In genomic region chr14:73851567-73852382, GRCh38 we compare ENCODE assay signal across 8 cellular contexts. TPM values are rescaled to one million over a fixed set of nuclear protein-coding genes. Genes with fewer than 3 reads are reported as not detected.
DNase-seq lines count a peak whose midpoint lies in the region; ATAC-seq, FAIRE-seq and TF ChIP-seq lines count a peak whose summit lies in the region.

PTGR2 (plus strand) TSS chr14:73851831; CDS start chr14:73858863, 7,032 bp downstream.

- H3K4me2 ChIP-seq in BLaER1, result peak within 1 kb of the TSS; percentile 86
- peak within 1 kb of the TSS; percentile 96 for H3K4me2 ChIP-seq in HepG2 (ENCODE audit: low read depth, low read length)

- TSS peak; percentile 89 for BruUV-seq in HepG2 (replicated peaks; lab: Mats Ljungman, UMichigan)

- TF ChIP-seq RAD21 in HepG2 (CRISPR knock-in tag; IDR thresholded peaks at IDR 0.05), result no peak; the same call in 1 of the 2 replicates

- DNase-seq in NCI-H748 treated with DMSO at 0.1 percent for 48 hours (lab: John Stamatoyannopoulos, UW) (peak; percentile 87), dermis blood vessel endothelial cell (peak; percentile 98), HepG2 (ENCODE audit: low spot score) (peak; percentile 97)
- DNase-seq in activated CD4-positive, alpha-beta T cell treated with anti-CD3 and anti-CD28 coated beads, Interleukin-2, amount 50 U/mL, for 4 hours, result peak; percentile 88 to 91
- DNase-seq in stimulated activated CD4-positive, alpha-beta T cell treated with anti-CD3 and anti-CD28 coated beads, Interleukin-2, amount 100 ng/mL, for 48 hours, result peak; percentile 80 to 81

- peak; percentile 88 to 97 for TF ChIP-seq POLR2A in HepG2 (IDR thresholded peaks at IDR 0.05; ENCODE audit: insufficient read depth in 1 of 2, low read depth in 2 of 2, low read length in 2 of 2)

- no peaks in the 10 kb centered on the region for H3K79me2 ChIP-seq in HepG2 (ENCODE audit: insufficient read depth, low read length)

- in situ Hi-C loops in HepG2 (cut with HindIII; ENCODE audit: extremely low pct_ligation_motif_present, low pct_unique_long_range_greater_than_20kb), result no loop called here

- H3K27me3 ChIP-seq in BLaER1 (no peaks in the 10 kb centered on the region; the same call in 1 of the 2 replicates), HepG2 (ENCODE audit: control insufficient read depth in 1 of 2, insufficient read depth in 2 of 2, low read length in 2 of 2) (no peaks in the 10 kb centered on the region)

- peak; percentile 66 for FAIRE-seq in HepG2 (lab: Jason Lieb, UNC)

- no peaks in the 10 kb centered on the region for H3K36me3 ChIP-seq in BLaER1
- H3K36me3 ChIP-seq in HepG2 (replicated peaks in 1 of 2; ENCODE audit: control insufficient read depth in 1 of 2, insufficient read depth in 2 of 2, low read length in 2 of 2), result no peaks in the 10 kb centered on the region; a peak in 1 of 5 replicates

- TF ChIP-seq EP300 in HepG2 (IDR thresholded peaks at IDR 0.05; ENCODE audit: low read depth in 2 of 2, low read length in 2 of 2) (no peak; a peak in 2 of 4 replicates), HepG2 (CRISPR knock-in tag; IDR thresholded peaks at IDR 0.05; ENCODE audit: borderline replicate concordance) (no peak)

- POLR2A ChIA-PET in HepG2 (lab: Yijun Ruan, JAX), result interaction anchor here (0.8 to 6.4 kb wide), 36 partner anchors 9 to 1218 kb away, joined by 3 to 105 read pairs (median 4); partner anchors contain the start of genes ACOT1, ACOT2, ACOT6 and BBOF1

- ATAC-seq in GM19351 (IDR thresholded peaks at IDR 0.05; ENCODE audit: unreplicated experiment), result peak; percentile 90
- peak; percentile 38 for ATAC-seq in HG03558 (IDR thresholded peaks at IDR 0.05; ENCODE audit: extremely low read depth, unreplicated experiment)
- peak; percentile 91 for ATAC-seq in HepG2

- TF ChIP-seq CTCF in HepG2 (CRISPR knock-in tag; IDR thresholded peaks at IDR 0.05), result no peak

- H4K20me1 ChIP-seq in BLaER1 (no peaks in the 10 kb centered on the region), HepG2 (ENCODE audit: insufficient read depth, low read length) (no peaks in the 10 kb centered on the region; the same call in 1 of the 2 replicates)

- H3K9me3 ChIP-seq in BLaER1 (no peaks in the 10 kb centered on the region), HepG2 (ENCODE audit: low read length) (no peaks in the 10 kb centered on the region)

- intact Hi-C loops in HepG2 (cut with micrococcal nuclease; ENCODE audit: unreplicated experiment), result loop anchor here (1.0 to 2.0 kb wide), 2 partner anchors 13 to 35 kb away; partner anchors contain the start of gene ZNF410

- H3K4me3 ChIP-seq in BLaER1 (peak within 1 kb of the TSS; percentile 71), HepG2 (replicated peaks in 1 of 3; ENCODE audit: insufficient read depth in 1 of 3, low read depth in 2 of 3, low read length in 3 of 3) (peak within 1 kb of the TSS; percentile 72 to 75 (median 72))

- 2% methylated on average over 28 of the region's 51 CpGs for WGBS in HepG2 (ENCODE audit: low lambda C conversion rate)

- H3K4me1 ChIP-seq in BLaER1, result peaks cover 16% of the 10 kb centered on the region
- peaks cover 46% of the 10 kb centered on the region for H3K4me1 ChIP-seq in HepG2 (ENCODE audit: insufficient read depth, low read length)

- CTCF ChIA-PET in HepG2 (lab: Yijun Ruan, JAX; ENCODE audit: low intra/inter-chr PET ratio, low total read pairs), result no interaction called here

- H2AFZ ChIP-seq in HepG2 (ENCODE audit: low read length), result peak within 1 kb of the TSS; percentile 48

- H3K9ac ChIP-seq in BLaER1, result peak within 1 kb of the TSS; percentile 84
- peak within 1 kb of the TSS; percentile 98 for H3K9ac ChIP-seq in HepG2 (ENCODE audit: insufficient read depth, low read depth, low read length)

- H3K27ac ChIP-seq in BLaER1 (peak within 1 kb of the TSS; percentile 88), HepG2 (ENCODE audit: extremely low read length, insufficient read depth, low read length) (peak within 1 kb of the TSS; percentile 95)

TF ChIP-seq in HepG2, 621 proteins besides CTCF, POLR2A, EP300 and RAD21 (continues in another document):
- TF ChIP-seq ZNF550 (CRISPR knock-in tag; IDR thresholded peaks at IDR 0.05; ENCODE audit: borderline replicate concordance) (no peak), ZHX1 (CRISPR knock-in tag; IDR thresholded peaks at IDR 0.05; ENCODE audit: low read depth) (no peak), NCOR1 (IDR thresholded peaks at IDR 0.05; ENCODE audit: borderline replicate concordance, low read length) (no peak; the same call in 1 of the 2 replicates), FOXJ3 (CRISPR knock-in tag; IDR thresholded peaks at IDR 0.05; ENCODE audit: borderline replicate concordance) (0 out of 2 replicates have a peak, but pooled peaks have one; percentile 39), FOXP1 (IDR thresholded peaks at IDR 0.05) (no peak), FOXP1 (CRISPR knock-in tag; IDR thresholded peaks at IDR 0.05) (no peak), MTA1 (CRISPR knock-in tag; IDR thresholded peaks at IDR 0.05; ENCODE audit: borderline replicate concordance) (peak; percentile 67; the same call in 1 of the 2 replicates), SNAPC5 (CRISPR knock-in tag; IDR thresholded peaks at IDR 0.05; ENCODE audit: borderline replicate concordance) (no peak), KMT2B (CRISPR knock-in tag; IDR thresholded peaks at IDR 0.05) (peak; percentile 64), ZNF619 (CRISPR knock-in tag; IDR thresholded peaks at IDR 0.05) (no peak), CREBL2 (CRISPR knock-in tag; IDR thresholded peaks at IDR 0.05; ENCODE audit: borderline replicate concordance) (0 out of 2 replicates have a peak, but pooled peaks have one; percentile 36), ZNF878 (CRISPR knock-in tag; IDR thresholded peaks at IDR 0.05) (peak; percentile 49; the same call in 1 of the 2 replicates), ZNF329 (CRISPR knock-in tag; IDR thresholded peaks at IDR 0.05; ENCODE audit: low read depth) (peak; percentile 79), ATF2 (CRISPR knock-in tag; IDR thresholded peaks at IDR 0.05) (no peak; the same call in 1 of the 2 replicates), ZNF136 (CRISPR knock-in tag; IDR thresholded peaks at IDR 0.05; ENCODE audit: low read depth) (no peak)

RNA-seq across cellular contexts. Expression of gene PTGR2, which starts in this region (rescaled TPM):
- total RNA-seq in dermis blood vessel endothelial cell, result 2.0 and 2.2 TPM in 2 replicates
- total RNA-seq in HepG2 (2016; rRNA removed; fragmentation: Illumina TruSeq; extraction: Trizol), result 4.3 and 5.1 TPM in 2 replicates
- 1.6 and 1.9 TPM in 2 replicates for total RNA-seq in HepG2 (2016; cell fraction: cytosol; rRNA removed; fragmentation: Illumina TruSeq; extraction: Trizol; ENCODE audit: low read depth)
- total RNA-seq in HepG2 (2016; cell fraction: insoluble cytoplasmic fraction; rRNA removed; fragmentation: Illumina TruSeq; extraction: Trizol), result 3.7 and 4.6 TPM in 2 replicates
- total RNA-seq in HepG2 (2016; cell fraction: membrane; rRNA removed; fragmentation: Illumina TruSeq; extraction: Trizol), result 1.5 and 1.6 TPM in 2 replicates
- total RNA-seq in HepG2 (2016; cell fraction: nucleus; rRNA removed; fragmentation: Illumina TruSeq; extraction: Trizol), result 3.5 and 3.8 TPM in 2 replicates
- 3.0 and 3.3 TPM in 2 replicates for polyA plus RNA-seq in HepG2 (2011; rRNA removed)
- 0.86 and 1.8 TPM in 2 replicates for polyA plus RNA-seq in HepG2 (2011; cell fraction: cytosol; rRNA removed)
- 2.6 and 3.6 TPM in 2 replicates for polyA plus RNA-seq in HepG2 (2011; cell fraction: nucleus; rRNA removed)
- 3.2 and 7.0 TPM in 2 replicates for polyA plus RNA-seq in HepG2 (2012)
- polyA plus RNA-seq in HepG2 (2016; cell fraction: cytosol; fragmentation: Illumina TruSeq; extraction: Trizol; ENCODE audit: low read depth), result 0.29 and 0.70 TPM in 2 replicates
- 4.4 and 6.1 TPM in 2 replicates for polyA plus RNA-seq in HepG2 (2016; cell fraction: insoluble cytoplasmic fraction; fragmentation: Illumina TruSeq; extraction: Trizol; ENCODE audit: low read depth)
- 0.40 and 0.52 TPM in 2 replicates for polyA plus RNA-seq in HepG2 (2016; cell fraction: membrane; fragmentation: Illumina TruSeq; extraction: Trizol; ENCODE audit: low read depth)
- 5.0 and 6.0 TPM in 2 replicates for polyA plus RNA-seq in HepG2 (2016; cell fraction: nucleus; fragmentation: Illumina TruSeq; extraction: Trizol; ENCODE audit: insufficient read depth, low read depth)
- 0.90 and 1.1 TPM in 2 replicates for polyA minus RNA-seq in HepG2 (2011; rRNA and poly(A)+ RNA removed; ENCODE audit: low replicate concordance)
- polyA minus RNA-seq in HepG2 (2011; cell fraction: cytosol; rRNA and poly(A)+ RNA removed), result 1.1 and 2.1 TPM in 2 replicates
- 7.0 and 9.7 TPM in 2 replicates for polyA minus RNA-seq in HepG2 (2011; cell fraction: nucleus; rRNA and poly(A)+ RNA removed)

Comparison
In these comparisons a context has a peak if more than half of its experiments do, and no peak if none do; other contexts are left out.
1. Peak in every context shown above with its lines: DNase-seq, ATAC-seq, H3K4me3 ChIP-seq and H3K27ac ChIP-seq.
2. ATAC-seq: peak in every context shown above with its lines; median percentile 91 in HepG2; 90 in GM19351; 38 in HG03558.